ENCODE assay signal across 23 cellular contexts in genomic region chr12:122732170-122732569, GRCh38. TPM values are rescaled to one million over a fixed set of nuclear protein-coding genes. Genes with fewer than 3 reads are reported as not detected.
DNase-seq lines count a peak whose midpoint lies in the region; ATAC-seq and TF ChIP-seq lines count a peak whose summit lies in the region.
"Had no signal": no experiment of that assay in that cellular context is flagged by ENCODE, and none has a peak within 500 bp of the region (broad histone marks: within the 10 kb centered on the region; RNA-seq: fewer than 3 reads in every experiment).

No MANE protein-coding gene starts in this region.

- peaks cover 3% of the 10 kb centered on the region for H3K4me1 ChIP-seq in foreskin keratinocyte
- H3K4me1 ChIP-seq: SJSA1 had no signal

- no peaks in the 10 kb centered on the region for H3K27me3 ChIP-seq in foreskin keratinocyte
- H3K27me3 ChIP-seq: SJSA1, thyroid gland had no signal

- no peaks in the 10 kb centered on the region for H3K27me3 Mint-ChIP-seq in activated CD4-positive, alpha-beta memory T cell treated with anti-CD3 and anti-CD28 coated beads, Interleukin-2, amount 10 ng/mL, durations not matched to agents 7 days and 5 days
- H3K27me3 Mint-ChIP-seq: progenitor cell of endocrine pancreas had no signal

- TF ChIP-seq CTCF in foreskin keratinocyte (conservative IDR thresholded peaks at IDR 0.05), result no peak

- POLR2A ChIA-PET in activated CD4-positive, alpha-beta memory T cell treated with anti-CD3 and anti-CD28 coated beads, Interleukin-2, amount 10 ng/mL, durations not matched to agents 7 days and 5 days (lab: Charles Lee), result interaction anchor here (1.2 to 1.5 kb wide), 3 partner anchors 9 to 343 kb away, joined by 3 to 4 read pairs (median 3); no protein-coding TSS in a partner anchor

- ATAC-seq in foreskin keratinocyte (no peak), GM18861 (IDR thresholded peaks at IDR 0.05; ENCODE audit: unreplicated experiment) (no peak)
- ATAC-seq: heart right ventricle, mucosa of descending colon had no signal

- peaks cover 6% of the 10 kb centered on the region for H3K9me3 Mint-ChIP-seq in activated CD4-positive, alpha-beta memory T cell treated with anti-CD3 and anti-CD28 coated beads, Interleukin-2, amount 10 ng/mL, durations not matched to agents 7 days and 5 days
- H3K9me3 Mint-ChIP-seq: dendritic cell treated with granulocyte-macrophage colony-stimulating factor and Interleukin-4, amounts not matched to agents 40 ng/mL and 50 ng/mL, for 4 days; HFFc6 had no signal

- H3K27ac ChIP-seq in foreskin keratinocyte, result peak overlapping the region; percentile 22
- H3K27ac ChIP-seq: SJSA1, thyroid gland had no signal

- H3K4me1 Mint-ChIP-seq in activated CD4-positive, alpha-beta memory T cell treated with anti-CD3 and anti-CD28 coated beads, Interleukin-2, amount 10 ng/mL, durations not matched to agents 7 days and 5 days, result peaks cover 64% of the 10 kb centered on the region

- H3K27ac Mint-ChIP-seq in activated CD4-positive, alpha-beta memory T cell treated with anti-CD3 and anti-CD28 coated beads, Interleukin-2, amount 10 ng/mL, durations not matched to agents 7 days and 5 days, result peak overlapping the region; percentile 52
- H3K27ac Mint-ChIP-seq: HFFc6, progenitor cell of endocrine pancreas had no signal

- CTCF ChIA-PET in activated CD4-positive, alpha-beta memory T cell treated with anti-CD3 and anti-CD28 coated beads, Interleukin-2, amount 10 ng/mL, durations not matched to agents 7 days and 5 days (lab: Charles Lee), result interaction anchor here (1.6 kb wide), 1 partner anchor 9 kb away, joined by 4 read pairs; no protein-coding TSS in a partner anchor

- peak; percentile 53 for DNase-seq in stimulated activated CD4-positive, alpha-beta T cell treated with anti-CD3 and anti-CD28 coated beads, Interleukin-2, amount 100 ng/mL, for 4 hours (ENCODE audit: low read depth)
- no peak for DNase-seq in stimulated activated CD4-positive, alpha-beta T cell treated with anti-CD3 and anti-CD28 coated beads, Interleukin-4, amount 100 ng/mL, for 1 hour
- DNase-seq in activated CD4-positive, alpha-beta memory T cell treated with anti-CD3 and anti-CD28 coated beads, Interleukin-2, amount 10 ng/mL, durations not matched to agents 7 days and 5 days, result peak; percentile 36
- DNase-seq in foreskin keratinocyte (no peak), NAMALWA (ENCODE audit: low spot score) (no peak), NCI-H1105 (lab: John Stamatoyannopoulos, UW) (no peak), GOT3 (lab: John Stamatoyannopoulos, UW) (no peak)
- DNase-seq: Calu3, esophagus squamous epithelium, GDM1, heart right ventricle, HFFc6, kidney glomerular epithelial cell, mucosa of descending colon, NCI-H1417 treated with DMSO at 0.1 percent for 48 hours, thyroid gland had no signal

- no peak overlapping the region for H3K4me3 Mint-ChIP-seq in activated CD4-positive, alpha-beta memory T cell treated with anti-CD3 and anti-CD28 coated beads, Interleukin-2, amount 10 ng/mL, durations not matched to agents 7 days and 5 days
- H3K4me3 Mint-ChIP-seq: dendritic cell treated with granulocyte-macrophage colony-stimulating factor and Interleukin-4, amounts not matched to agents 40 ng/mL and 50 ng/mL, for 4 days; HFFc6 had no signal

- H3K36me3 Mint-ChIP-seq in activated CD4-positive, alpha-beta memory T cell treated with anti-CD3 and anti-CD28 coated beads, Interleukin-2, amount 10 ng/mL, durations not matched to agents 7 days and 5 days (ENCODE audit: low read depth), result peaks cover 8% of the 10 kb centered on the region

RNA-seq across cellular contexts. Expression of gene HCAR1, which starts 1.5 kb away (rescaled TPM):
- total RNA-seq in activated CD4-positive, alpha-beta memory T cell treated with anti-CD3 and anti-CD28 coated beads, Interleukin-2, amount 10 ng/mL, durations not matched to agents 7 days and 5 days, result under 1 TPM; 0.28 to 0.30 TPM
- 0.10 TPM in 1 of 2 replicates, not detected in the other for total RNA-seq in foreskin keratinocyte
- 0.01 TPM in 1 of 2 replicates, not detected in the other for polyA plus RNA-seq in foreskin keratinocyte
- total RNA-seq: astrocyte, HFFc6, SJSA1 had no signal

RNA-seq across cellular contexts. Expression of gene HCAR3, which starts 15.6 kb away (rescaled TPM):
- total RNA-seq in activated CD4-positive, alpha-beta memory T cell treated with anti-CD3 and anti-CD28 coated beads, Interleukin-2, amount 10 ng/mL, durations not matched to agents 7 days and 5 days, result not detected
- total RNA-seq in foreskin keratinocyte, result 0.92 and 1.2 TPM in 2 replicates
- 0.85 and 1.2 TPM in 2 replicates for polyA plus RNA-seq in foreskin keratinocyte
- total RNA-seq: astrocyte, HFFc6, OCI-LY7, progenitor cell of endocrine pancreas, SJSA1 had no signal
- polyA plus RNA-seq: AG04450 had no signal

RNA-seq across cellular contexts. Expression of gene DENR, which starts 20.5 kb away (rescaled TPM):
- 10 to 100 TPM; 52.5 to 55.9 TPM for total RNA-seq in activated CD4-positive, alpha-beta memory T cell treated with anti-CD3 and anti-CD28 coated beads, Interleukin-2, amount 10 ng/mL, durations not matched to agents 7 days and 5 days
- total RNA-seq in foreskin keratinocyte, result 57.7 and 64.4 TPM in 2 replicates
- 36.9 and 45.0 TPM in 2 replicates for polyA plus RNA-seq in foreskin keratinocyte

RNA-seq across cellular contexts. Expression of gene HCAR2, which starts 29.0 kb away (rescaled TPM):
- total RNA-seq in activated CD4-positive, alpha-beta memory T cell treated with anti-CD3 and anti-CD28 coated beads, Interleukin-2, amount 10 ng/mL, durations not matched to agents 7 days and 5 days, result not detected
- 2.2 TPM in 2 replicates for total RNA-seq in foreskin keratinocyte
- polyA plus RNA-seq in foreskin keratinocyte, result 2.1 and 2.3 TPM in 2 replicates
- total RNA-seq: astrocyte, Calu3, HFFc6, OCI-LY7, SJSA1, thyroid gland had no signal
- polyA plus RNA-seq: AG04450 had no signal

RNA-seq across cellular contexts. Expression of gene CCDC62, which starts 42.2 kb away (rescaled TPM):
- total RNA-seq in activated CD4-positive, alpha-beta memory T cell treated with anti-CD3 and anti-CD28 coated beads, Interleukin-2, amount 10 ng/mL, durations not matched to agents 7 days and 5 days, result under 1 TPM; 0.40 to 0.48 TPM
- 0.20 and 0.25 TPM in 2 replicates for total RNA-seq in foreskin keratinocyte
- polyA plus RNA-seq in foreskin keratinocyte, result 0.03 and 0.06 TPM in 2 replicates

Comparison
In these comparisons a context has a peak if more than half of its experiments do, and no peak if none do; other contexts are left out.
1. DNase-seq: peak in stimulated activated CD4-positive, alpha-beta T cell treated with anti-CD3 and anti-CD28 coated beads, Interleukin-2, amount 100 ng/mL, for 4 hours (single experiment) and activated CD4-positive, alpha-beta memory T cell treated with anti-CD3 and anti-CD28 coated beads, Interleukin-2, amount 10 ng/mL, durations not matched to agents 7 days and 5 days (single experiment); none in stimulated activated CD4-positive, alpha-beta T cell treated with anti-CD3 and anti-CD28 coated beads, Interleukin-4, amount 100 ng/mL, for 1 hour (single experiment), foreskin keratinocyte (0 of 2), NAMALWA (single experiment), NCI-H1105 (single experiment) and GOT3 (single experiment).